In genomic region chr1:26336477-26337205, GRCh38 we compare ENCODE assay signal across 8 cellular contexts. TPM values are rescaled to one million over a fixed set of nuclear protein-coding genes. Genes with fewer than 3 reads are reported as not detected.
DNase-seq lines count a peak whose midpoint lies in the region; ATAC-seq and TF ChIP-seq lines count a peak whose summit lies in the region.

No MANE protein-coding gene starts in this region.

- no peaks in the 10 kb centered on the region for H3F3A ChIP-seq in PC-3 (ENCODE audit: low read length, unreplicated experiment)

- peak overlapping the region; percentile 90 for H2AFZ ChIP-seq in PC-3 (ENCODE audit: low read length)

- no peaks in the 10 kb centered on the region for H3K27me3 ChIP-seq in PC-3 (ENCODE audit: low read length)
- peaks cover 4% of the 10 kb centered on the region for H3K27me3 ChIP-seq in vagina

- H3K36me3 ChIP-seq in PC-3 (ENCODE audit: low read depth, low read length) (no peaks in the 10 kb centered on the region), vagina (no peaks in the 10 kb centered on the region)

- ATAC-seq in PC-3, result peak; percentile 92
- peak; percentile 63 for ATAC-seq in Right ventricle myocardium inferior
- no peak for ATAC-seq in GM21367 (IDR thresholded peaks at IDR 0.05; ENCODE audit: unreplicated experiment)

- POLR2A ChIA-PET in PC-3 (lab: Charles Lee; ENCODE audit: unreplicated experiment), result no interaction called here

- CTCF ChIA-PET in PC-3 (lab: Charles Lee), result no interaction called here

- peak; percentile 86 for DNase-seq in GM13977 (ENCODE audit: low spot score)
- DNase-seq in HPDE6-E6E7 (ENCODE audit: extremely low spot score), result peak; percentile 91
- DNase-seq in PC-3, result peak; percentile 86
- DNase-seq in activated effector memory CD4-positive, alpha-beta T cell treated with anti-CD3 and anti-CD28 coated beads, Interleukin-2, amount 50 U/mL, for 16 hours, result peak; percentile 95
- DNase-seq in Right ventricle myocardium inferior (ENCODE audit: missing footprints), result peak; percentile 92
- peak; percentile 63 for DNase-seq in retina
- no peak for DNase-seq in vagina (ENCODE audit: extremely low spot score in 2 of 2)

- in situ Hi-C loops in GM13977 (cut with MboI; ENCODE audit: low pct_unique_long_range_greater_than_20kb, low sequenced_read_pairs, unreplicated experiment), result no loop called here

- peaks cover 5% of the 10 kb centered on the region for H3K4me1 ChIP-seq in PC-3 (ENCODE audit: insufficient read depth, low read length)
- H3K4me1 ChIP-seq in vagina, result peaks cover 20% of the 10 kb centered on the region

- no peaks in the 10 kb centered on the region for H4K20me1 ChIP-seq in PC-3 (ENCODE audit: low read length)

- peak overlapping the region; percentile 86 for H3K4me2 ChIP-seq in PC-3 (ENCODE audit: low read length)

- no peak for TF ChIP-seq POLR2A in vagina (IDR thresholded peaks at IDR 0.05)

- H3K27ac ChIP-seq in PC-3 (ENCODE audit: low read length) (peak overlapping the region; percentile 20; the same call in 1 of the 2 replicates), vagina (no peak overlapping the region)

- TF ChIP-seq CTCF in GM13977 (IDR thresholded peaks at IDR 0.05; ENCODE audit: extremely low read depth, insufficient read depth, missing control alignments) (no peak), PC-3 (conservative IDR thresholded peaks at IDR 0.05; ENCODE audit: low read depth, low read length) (no peak), vagina (IDR thresholded peaks at IDR 0.05) (no peak)

- no peaks in the 10 kb centered on the region for H3K9me3 ChIP-seq in PC-3 (ENCODE audit: low read length)
- no peaks in the 10 kb centered on the region for H3K9me3 ChIP-seq in vagina

- H3K79me2 ChIP-seq in PC-3 (ENCODE audit: low read length), result no peaks in the 10 kb centered on the region

- intact Hi-C loops in PC-3 (cut with micrococcal nuclease), result no loop called here
- intact Hi-C loops in Right ventricle myocardium inferior (cut with DNase I), result no loop called here
- intact Hi-C loops in vagina (cut with DNase I), result no loop called here

- H3K9ac ChIP-seq in PC-3 (ENCODE audit: low read length), result peak overlapping the region; percentile 38

- BruUV-seq in PC-3 (replicated peaks; lab: Mats Ljungman, UMichigan), result no TSS peak

- H3K9me2 ChIP-seq in PC-3 (replicated peaks; ENCODE audit: low read length), result no peaks in the 10 kb centered on the region

- H3K4me3 ChIP-seq in PC-3 (ENCODE audit: low read length) (peak overlapping the region; percentile 89), vagina (peak overlapping the region; percentile 41 to 48)

RNA-seq across cellular contexts. Expression of gene CRYBG2, which starts 17.3 kb away (rescaled TPM):
- total RNA-seq in PC-3 (2014; rRNA removed) (15.3 and 16.1 TPM in 2 replicates), Right ventricle myocardium inferior (not detected), vagina (67.0 TPM)

RNA-seq across cellular contexts. Expression of gene CD52, which starts 18.9 kb away (rescaled TPM):
- not detected in 2 replicates for total RNA-seq in PC-3 (2014; rRNA removed)
- 6.5 TPM for total RNA-seq in Right ventricle myocardium inferior
- 8.1 TPM for total RNA-seq in vagina

RNA-seq across cellular contexts. Expression of gene UBXN11, which starts 30.2 kb away (rescaled TPM):
- 19.4 and 24.6 TPM in 2 replicates for total RNA-seq in PC-3 (2014; rRNA removed)
- 9.5 TPM for total RNA-seq in Right ventricle myocardium inferior
- total RNA-seq in vagina, result 7.1 TPM

RNA-seq across cellular contexts. Expression of gene ZNF683, which starts 35.9 kb away (rescaled TPM):
- total RNA-seq in PC-3 (2014; rRNA removed) (not detected in 2 replicates), Right ventricle myocardium inferior (0.14 TPM), vagina (not detected)

RNA-seq across cellular contexts. Expression of gene SH3BGRL3, which starts 56.8 kb away (rescaled TPM):
- total RNA-seq in PC-3 (2014; rRNA removed), result 181 and 193 TPM in 2 replicates
- total RNA-seq in Right ventricle myocardium inferior, result 50.5 TPM
- 115 TPM for total RNA-seq in vagina

Comparison
In these comparisons a context has a peak if more than half of its experiments do, and no peak if none do; other contexts are left out.
1. DNase-seq: peak in GM13977 (single experiment), HPDE6-E6E7 (single experiment), PC-3 (single experiment), activated effector memory CD4-positive, alpha-beta T cell treated with anti-CD3 and anti-CD28 coated beads, Interleukin-2, amount 50 U/mL, for 16 hours (single experiment), Right ventricle myocardium inferior (single experiment) and retina (single experiment); none in vagina (0 of 2).
2. RNA of gene CRYBG2, which starts 17.3 kb away (total RNA-seq): 67.0 TPM in vagina (single experiment) and 15.3 to 16.1 TPM in PC-3; not detected in Right ventricle myocardium inferior (single experiment); every median in the first group is over 10 times any median in the second.